ENCODE assay signal across 1 cellular context in genomic region chr14:30621954-30622830, GRCh38.
TF ChIP-seq lines count a peak whose summit lies in the region.

TSS of gene SCFD1 (plus strand) at chr14:30622319. CDS start at chr14:30622339, 20 bp downstream.

TF ChIP-seq in H1, 55 proteins besides CTCF, POLR2A, EP300 and RAD21 (continued from another document):
- TF ChIP-seq ATF3 (IDR thresholded peaks at IDR 0.05; ENCODE audit: insufficient read depth, low read depth, low read length) (no peak), CBX5 (IDR thresholded peaks at IDR 0.05; ENCODE audit: low read depth, low read length) (no peak), BRCA1 (IDR thresholded peaks at IDR 0.05; ENCODE audit: low read depth, low read length) (no peak), USF2 (IDR thresholded peaks at IDR 0.05; ENCODE audit: low read length) (no peak), JUN (IDR thresholded peaks at IDR 0.05; ENCODE audit: low read depth, low read length) (no peak; the same call in 1 of the 2 replicates), GABPA (IDR thresholded peaks at IDR 0.05; ENCODE audit: borderline replicate concordance, insufficient read depth, low read length) (peak; percentile 76; the same call in 1 of the 2 replicates), TCF12 (IDR thresholded peaks at IDR 0.05; ENCODE audit: low read depth, low read length) (no peak), HDAC6 (IDR thresholded peaks at IDR 0.05; ENCODE audit: low read depth, low read length) (no peak), CHD2 (IDR thresholded peaks at IDR 0.05; ENCODE audit: low read length) (peak; percentile 10; the same call in 1 of the 2 replicates), NRF1 (IDR thresholded peaks at IDR 0.05; ENCODE audit: low read depth, low read length) (no peak), MAX (IDR thresholded peaks at IDR 0.05) (peak; percentile 83), SP1 (IDR thresholded peaks at IDR 0.05; ENCODE audit: low read depth, low read length) (peak; percentile 38; the same call in 1 of the 2 replicates), ASH2L (IDR thresholded peaks at IDR 0.05; ENCODE audit: low read length) (peak; percentile 64), CHD1 (IDR thresholded peaks at IDR 0.05; ENCODE audit: low read depth, low read length) (peak; percentile 22; the same call in 1 of the 2 replicates), POLR2AphosphoS5 (IDR thresholded peaks at IDR 0.05; ENCODE audit: low read depth, low read length) (peak; percentile 95), POU5F1 (IDR thresholded peaks at IDR 0.05; ENCODE audit: low read depth, low read length) (no peak), CREB1 (IDR thresholded peaks at IDR 0.05) (peak; percentile 90), HDAC2 (IDR thresholded peaks at IDR 0.05; ENCODE audit: borderline replicate concordance in 1 of 2, low read depth in 2 of 2, low read length in 2 of 2) (0 out of 4 replicates have a peak, but pooled peaks of 1 of the 2 experiments have one; percentile 55), ATF2 (IDR thresholded peaks at IDR 0.05; ENCODE audit: low read length) (no peak), TBP (IDR thresholded peaks at IDR 0.05; ENCODE audit: low read depth, low read length) (peak; percentile 92), NANOG (IDR thresholded peaks at IDR 0.05; ENCODE audit: insufficient read depth, low read depth, low read length, poor library complexity, severe bottlenecking) (no peak), MAFK (IDR thresholded peaks at IDR 0.05; ENCODE audit: low read depth, low read length) (no peak), SIN3A (conservative IDR thresholded peaks at IDR 0.05 in 1 of 2, IDR thresholded peaks at IDR 0.05 in 1 of 2; ENCODE audit: low read depth in 1 of 2, low read length in 2 of 2) (peak; percentile 67 to 75; a peak in 1 of 4 replicates), SP2 (IDR thresholded peaks at IDR 0.05; ENCODE audit: low read length) (no peak), BACH1 (IDR thresholded peaks at IDR 0.05; ENCODE audit: low read length) (no peak), SAP30 (IDR thresholded peaks at IDR 0.05; ENCODE audit: insufficient read depth, insufficient replicate concordance, low read length) (no peak), EZH2 (IDR thresholded peaks at IDR 0.05; ENCODE audit: low read depth, low read length, severe bottlenecking) (no peak), SRF (IDR thresholded peaks at IDR 0.05; ENCODE audit: low read depth, low read length) (no peak), YY1 (IDR thresholded peaks at IDR 0.05; ENCODE audit: low read depth, low read length) (peak; percentile 97), KDM5A (IDR thresholded peaks at IDR 0.05; ENCODE audit: low read length) (peak; percentile 79), KDM4A (IDR thresholded peaks at IDR 0.05; ENCODE audit: low read depth, low read length, severe bottlenecking) (no peak), SP4 (IDR thresholded peaks at IDR 0.05; ENCODE audit: low read length) (no peak; the same call in 1 of the 2 replicates), CHD7 (IDR thresholded peaks at IDR 0.05; ENCODE audit: insufficient replicate concordance, low read length) (no peak), JUND (IDR thresholded peaks at IDR 0.05; ENCODE audit: low read length) (peak; percentile 64; the same call in 1 of the 2 replicates), SIRT6 (IDR thresholded peaks at IDR 0.05; ENCODE audit: low read length) (no peak), E2F6 (IDR thresholded peaks at IDR 0.05) (no peak)
